29 cellular contexts compared by ENCODE assay signal in the genomic region with DNA sequence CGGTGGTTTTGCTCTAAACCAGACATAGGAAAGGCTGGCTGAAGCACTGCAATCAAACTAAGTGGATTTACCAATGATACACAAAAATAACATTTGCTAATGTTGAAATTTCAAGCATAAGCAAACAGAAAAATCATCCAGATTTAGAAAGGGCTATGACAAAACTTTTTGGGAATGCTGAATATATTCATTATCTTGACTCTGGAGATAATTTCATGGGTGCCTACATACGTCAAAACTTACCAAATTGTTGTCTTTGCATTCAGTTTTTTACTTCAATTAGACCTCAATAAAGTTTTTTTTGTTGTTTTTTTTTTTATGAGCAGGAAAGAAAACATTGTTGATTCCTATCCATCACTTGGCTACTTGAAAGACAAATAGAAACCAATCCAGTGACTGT.
A peak's percentile ranks its signal among the peaks of the same experiment; 100 is the strongest.
DNase-seq lines count a peak whose midpoint lies in the region; ATAC-seq, FAIRE-seq and TF ChIP-seq lines count a peak whose summit lies in the region.
"Had no signal": no experiment of that assay in that cellular context is flagged by ENCODE, and none has a peak within 500 bp of the region (broad histone marks: within the 10 kb centered on the region; RNA-seq: fewer than 3 reads in every experiment).

No MANE protein-coding gene starts in this region.

- H2AFZ ChIP-seq in GM23248 (no peak overlapping the region), K562 (ENCODE audit: low read depth, low read length) (no peak overlapping the region)

- H3F3A ChIP-seq in GM23248 (ENCODE audit: insufficient read depth): peaks cover 6% of the 10 kb centered on the region; the same call in 1 of the 2 replicates

- H3K4me2 ChIP-seq in GM23248 (ENCODE audit: unreplicated experiment): no peak overlapping the region
- H3K4me2 ChIP-seq in K562 (ENCODE audit: insufficient read depth, low read length): no peak overlapping the region
- H3K4me2 ChIP-seq in skeletal muscle satellite cell (ENCODE audit: low read length): peak overlapping the region; percentile 35
- H3K4me2 ChIP-seq: SK-N-SH had no signal

- H3K4me3 ChIP-seq in GM23248: no peak overlapping the region
- H3K4me3 ChIP-seq in K562: no peak overlapping the region
- no peak overlapping the region for H3K4me3 ChIP-seq in fibroblast of the aortic adventitia (ENCODE audit: low read depth, low read length)
- H3K4me3 ChIP-seq in skeletal muscle satellite cell (ENCODE audit: low read length): no peak overlapping the region
- H3K4me3 ChIP-seq: HAP-1 had no signal

- DNase-seq in GM23248 (peak; percentile 4), K562 (ENCODE audit: extremely low read depth in 1 of 4, low spot score in 3 of 4) (no peak), fibroblast of the aortic adventitia (ENCODE audit: low read depth) (peak; percentile 67), globus pallidus (ENCODE audit: low spot score) (no peak), NCI-H748 treated with DMSO at 0.1 percent for 48 hours (lab: John Stamatoyannopoulos, UW) (no peak), SW480 (ENCODE audit: low spot score) (no peak), HK-2 (ENCODE audit: unreplicated experiment) (no peak)
- DNase-seq: C1 segment of cervical spinal cord; Caco-2; CD4-positive, alpha-beta memory T cell; EL; GDM1; GOT3; HFFc6; Karpas-422; NCI-H1092; NCI-H1436; NCI-H187; NCI-H2081 treated with DMSO at 0.1 percent for 48 hours; NCI-H2171 treated with DMSO at 0.1 percent for 48 hours; NCI-H524; NCI-H82; NK-92 treated with Interleukin-12 subunit alpha and Interleukin-12 subunit beta, amount 100 ng/mL, for 24 hours; PC-3; SK-N-SH; SW 1271 had no signal

- in situ Hi-C loops in GM23248 (cut with MboI): no loop called here
- in situ Hi-C loops in K562 (cut with MboI): no loop called here

- no peaks in the 10 kb centered on the region for H3K9me3 ChIP-seq in GM23248 (ENCODE audit: low read depth)
- no peaks in the 10 kb centered on the region for H3K9me3 ChIP-seq in K562 (replicated peaks; ENCODE audit: control insufficient read depth, insufficient read depth, low read depth, low read length)
- H3K9me3 ChIP-seq in skeletal muscle satellite cell (replicated peaks; ENCODE audit: low read length): no peaks in the 10 kb centered on the region
- H3K9me3 ChIP-seq: Caco-2, HAP-1, SK-N-SH had no signal

- CTCF ChIA-PET in K562 (lab: Yijun Ruan, JAX; ENCODE audit: low intra/inter-chr PET ratio): no interaction called here

- POLR2A ChIA-PET in K562 (lab: Yijun Ruan, JAX): no interaction called here

- H3K79me2 ChIP-seq in GM23248 (ENCODE audit: insufficient read depth): no peaks in the 10 kb centered on the region
- H3K79me2 ChIP-seq in K562 (ENCODE audit: control insufficient read depth, insufficient read depth, low read length): no peaks in the 10 kb centered on the region

- FAIRE-seq in K562 (lab: Jason Lieb, UNC): no peak

- WGBS in GM23248 (ENCODE audit: low coverage in 1 of 2, low lambda C conversion rate in 2 of 2, missing lambda C conversion rate in 2 of 2), 2 experiments: 83 to 86% methylated on average over 2 of the region's 2 CpGs
- 60% methylated on average over 2 of the region's 2 CpGs for WGBS in K562 (ENCODE audit: insufficient coverage, low coverage, missing lambda C conversion rate)

- H3K9ac ChIP-seq in GM23248 (no peak overlapping the region), K562 (ENCODE audit: insufficient read depth in 1 of 2, low read depth in 2 of 2, low read length in 2 of 2) (no peak overlapping the region), skeletal muscle satellite cell (ENCODE audit: low read depth, low read length) (no peak overlapping the region)
- H3K9ac ChIP-seq: SK-N-SH had no signal

- no peaks in the 10 kb centered on the region for H3K9me1 ChIP-seq in K562 (ENCODE audit: control insufficient read depth, insufficient read depth, low read length)

- H3K27me3 ChIP-seq in GM23248 (replicated peaks; ENCODE audit: insufficient read depth): no peaks in the 10 kb centered on the region
- no peaks in the 10 kb centered on the region for H3K27me3 ChIP-seq in K562 (ENCODE audit: control insufficient read depth in 2 of 2, insufficient read depth in 2 of 2, low read length in 2 of 2)
- no peaks in the 10 kb centered on the region for H3K27me3 ChIP-seq in skeletal muscle satellite cell (ENCODE audit: control insufficient read depth, insufficient read depth, low read length)

- TF ChIP-seq EP300 in K562 (IDR thresholded peaks at IDR 0.05; ENCODE audit: low read length): no peak

- no peak for TF ChIP-seq POLR2A in K562 (conservative IDR thresholded peaks at IDR 0.05)

- no peaks in the 10 kb centered on the region for H3K9me2 ChIP-seq in GM23248 (ENCODE audit: insufficient read depth)
- H3K9me2 ChIP-seq: SK-N-SH had no signal

- H3K36me3 ChIP-seq in GM23248 (ENCODE audit: low read depth) (peaks cover 4% of the 10 kb centered on the region; the same call in 1 of the 2 replicates), K562 (ENCODE audit: control insufficient read depth, insufficient read depth, low read length) (no peaks in the 10 kb centered on the region), skeletal muscle satellite cell (ENCODE audit: insufficient read depth, low read length) (no peaks in the 10 kb centered on the region)
- H3K36me3 ChIP-seq: HAP-1 had no signal

- TF ChIP-seq CTCF in K562 (IDR thresholded peaks at IDR 0.05 in 2 of 3, conservative IDR thresholded peaks at IDR 0.05 in 1 of 3; ENCODE audit: insufficient read depth in 2 of 3, low read depth in 1 of 3, low read length in 3 of 3) (no peak), fibroblast of the aortic adventitia (IDR thresholded peaks at IDR 0.05; ENCODE audit: insufficient read depth, low read length) (no peak)

- ATAC-seq in K562: no peak
- ATAC-seq: PC-3 had no signal

- intact Hi-C loops in K562 (cut with micrococcal nuclease): no loop called here

- BruUV-seq in K562 (replicated peaks; lab: Mats Ljungman, UMichigan): no TSS peak

- no peaks in the 10 kb centered on the region for H4K20me1 ChIP-seq in GM23248 (ENCODE audit: insufficient read depth)
- no peaks in the 10 kb centered on the region for H4K20me1 ChIP-seq in K562 (replicated peaks; ENCODE audit: control insufficient read depth, insufficient read depth, low read length)

- TF ChIP-seq RAD21 in K562 (CRISPR knock-in tag; conservative IDR thresholded peaks at IDR 0.05 in 1 of 2, IDR thresholded peaks at IDR 0.05 in 1 of 2): no peak

- no peak overlapping the region for H3K27ac ChIP-seq in GM23248
- H3K27ac ChIP-seq in K562 (ENCODE audit: extremely low read depth, low read depth, low read length): no peak overlapping the region
- H3K27ac ChIP-seq: HL-60 had no signal

- H3K4me1 ChIP-seq in GM23248 (ENCODE audit: insufficient read depth) (0 out of 2 replicates have a peak, but pooled peaks cover 6% of the 10 kb centered on the region), K562 (replicated peaks in 1 of 2; ENCODE audit: control insufficient read depth in 2 of 2, insufficient read depth in 2 of 2, low read length in 2 of 2) (no peaks in the 10 kb centered on the region), skeletal muscle satellite cell (ENCODE audit: control insufficient read depth, insufficient read depth, low read length) (peaks cover 29% of the 10 kb centered on the region)
- H3K4me1 ChIP-seq: Caco-2 had no signal

TF ChIP-seq in K562, 482 proteins besides CTCF, POLR2A, EP300 and RAD21 (continues in another document):
- TF ChIP-seq, protein P1, sequence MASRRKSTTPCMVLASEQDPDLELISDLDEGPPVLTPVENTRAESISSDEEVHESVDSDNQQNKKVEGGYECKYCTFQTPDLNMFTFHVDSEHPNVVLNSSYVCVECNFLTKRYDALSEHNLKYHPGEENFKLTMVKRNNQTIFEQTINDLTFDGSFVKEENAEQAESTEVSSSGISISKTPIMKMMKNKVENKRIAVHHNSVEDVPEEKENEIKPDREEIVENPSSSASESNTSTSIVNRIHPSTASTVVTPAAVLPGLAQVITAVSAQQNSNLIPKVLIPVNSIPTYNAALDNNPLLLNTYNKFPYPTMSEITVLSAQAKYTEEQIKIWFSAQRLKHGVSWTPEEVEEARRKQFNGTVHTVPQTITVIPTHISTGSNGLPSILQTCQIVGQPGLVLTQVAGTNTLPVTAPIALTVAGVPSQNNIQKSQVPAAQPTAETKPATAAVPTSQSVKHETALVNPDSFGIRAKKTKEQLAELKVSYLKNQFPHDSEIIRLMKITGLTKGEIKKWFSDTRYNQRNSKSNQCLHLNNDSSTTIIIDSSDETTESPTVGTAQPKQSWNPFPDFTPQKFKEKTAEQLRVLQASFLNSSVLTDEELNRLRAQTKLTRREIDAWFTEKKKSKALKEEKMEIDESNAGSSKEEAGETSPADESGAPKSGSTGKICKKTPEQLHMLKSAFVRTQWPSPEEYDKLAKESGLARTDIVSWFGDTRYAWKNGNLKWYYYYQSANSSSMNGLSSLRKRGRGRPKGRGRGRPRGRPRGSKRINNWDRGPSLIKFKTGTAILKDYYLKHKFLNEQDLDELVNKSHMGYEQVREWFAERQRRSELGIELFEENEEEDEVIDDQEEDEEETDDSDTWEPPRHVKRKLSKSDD (conservative IDR thresholded peaks at IDR 0.05; ENCODE audit: low read length): no peak

Comparison
In these comparisons a context has a peak if more than half of its experiments do, and no peak if none do; other contexts are left out.
1. DNase-seq: peak in GM23248 (single experiment) and fibroblast of the aortic adventitia (single experiment); none in K562 (0 of 4), globus pallidus (single experiment), NCI-H748 treated with DMSO at 0.1 percent for 48 hours (single experiment), SW480 (single experiment) and HK-2 (single experiment).